In the genomic region with DNA sequence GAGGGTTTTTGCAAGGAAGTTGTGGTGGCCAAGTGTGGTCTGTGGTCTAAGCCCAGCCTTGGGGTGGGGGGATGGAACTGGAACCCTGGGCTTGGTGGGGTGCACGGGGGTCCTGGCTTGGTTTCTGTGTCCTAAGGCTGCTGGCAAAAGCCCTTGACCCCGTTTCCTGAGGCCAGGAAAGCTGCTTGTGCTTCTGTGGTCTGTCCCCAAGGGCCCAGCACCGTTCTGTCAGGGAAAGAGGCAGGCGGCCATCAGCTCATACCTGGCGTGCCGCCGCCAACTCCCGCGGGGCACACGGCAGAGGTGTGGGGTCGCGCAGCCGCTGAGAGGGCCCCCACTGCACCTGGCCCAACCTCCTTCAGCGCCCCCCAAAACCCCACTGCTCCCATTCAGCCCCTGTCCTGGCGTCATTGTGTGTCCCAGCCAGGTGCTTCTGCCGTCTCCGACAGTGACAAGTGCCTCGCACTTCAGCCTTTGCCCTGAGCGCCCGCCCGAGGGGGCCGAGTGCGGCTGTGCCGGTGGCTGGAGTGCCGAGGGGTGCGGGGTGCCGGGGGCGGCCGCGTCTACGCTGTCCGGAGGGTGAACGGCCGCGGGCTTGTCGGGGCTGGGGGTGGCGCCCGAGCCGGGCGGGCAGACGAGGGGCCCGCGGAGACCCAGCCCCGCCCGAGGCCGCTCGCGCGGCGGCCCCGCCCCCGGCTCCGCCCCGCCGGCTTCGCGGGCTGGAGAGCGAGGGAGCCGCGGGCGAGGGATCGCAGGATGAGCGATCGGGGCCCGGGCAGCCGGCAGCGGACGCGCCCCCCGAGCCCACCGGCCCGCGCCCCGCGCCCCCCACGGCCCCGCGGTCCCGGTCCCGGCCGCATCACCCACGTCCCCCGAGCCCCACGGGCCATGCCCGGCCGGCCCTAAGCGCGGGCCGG, we compare ENCODE assay signal across 8 cellular contexts. TPM values are rescaled to one million over a fixed set of nuclear protein-coding genes. Genes with fewer than 3 reads are reported as not detected.
DNase-seq lines count a peak whose midpoint lies in the region; ATAC-seq and TF ChIP-seq lines count a peak whose summit lies in the region.

Gene CNIH2, plus strand, starts transcription at position 701 of the 917 bp plus-strand sequence. CDS start 282 bp downstream, outside the sequence.

- peaks cover 4% of the 10 kb centered on the region for H3K27me3 Mint-ChIP-seq in IgD-negative memory B cell
- H3K27me3 Mint-ChIP-seq in activated CD4-positive, alpha-beta T cell treated with anti-CD3 and anti-CD28 coated beads, Interleukin-2, amount 10 ng/mL, durations not matched to agents 24 days and 14 days: peaks cover 7% of the 10 kb centered on the region
- peaks cover 23% of the 10 kb centered on the region for H3K27me3 Mint-ChIP-seq in endothelial cell (ENCODE audit: unreplicated experiment)

- H3K4me3 ChIP-seq in neuron (ENCODE audit: low read length): peak within 1 kb of the TSS; percentile 71

- peak within 1 kb of the TSS; percentile 55 to 72 (median 64) for H3K4me3 Mint-ChIP-seq in IgD-negative memory B cell
- H3K4me3 Mint-ChIP-seq in activated CD4-positive, alpha-beta T cell treated with anti-CD3 and anti-CD28 coated beads, Interleukin-2, amount 10 ng/mL, durations not matched to agents 24 days and 14 days: peak within 1 kb of the TSS; percentile 76
- H3K4me3 Mint-ChIP-seq in endothelial cell (ENCODE audit: unreplicated experiment): no peak within 1 kb of the TSS

- no peak for TF ChIP-seq CTCF in endothelial cell (IDR thresholded peaks at IDR 0.05; ENCODE audit: unreplicated experiment)

- no peaks in the 10 kb centered on the region for H3K9me3 ChIP-seq in neuron (ENCODE audit: low read length)

- no peak within 1 kb of the TSS for H2AFZ ChIP-seq in neuron (ENCODE audit: low read depth, low read length)

- intact Hi-C loops in activated CD4-positive, alpha-beta T cell treated with anti-CD3 and anti-CD28 coated beads, Interleukin-2, amount 10 ng/mL, durations not matched to agents 24 days and 14 days (cut with micrococcal nuclease): no loop called here

- H3K27me3 ChIP-seq in neuron (ENCODE audit: insufficient read depth, low read length): no peaks in the 10 kb centered on the region

- peak; percentile 90 for DNase-seq in DMS53 (lab: John Stamatoyannopoulos, UW)
- DNase-seq in activated CD4-positive, alpha-beta T cell treated with anti-CD3 and anti-CD28 coated beads, Interleukin-2, amount 10 ng/mL, durations not matched to agents 24 days and 14 days: peak; percentile 91
- peak; percentile 66 for DNase-seq in endothelial cell (ENCODE audit: low spot score)
- no peak for DNase-seq in GOT3 (lab: John Stamatoyannopoulos, UW)

- peak within 1 kb of the TSS in 1 of 3 donors; percentile 68 for H3K27ac Mint-ChIP-seq in IgD-negative memory B cell
- H3K27ac Mint-ChIP-seq in activated CD4-positive, alpha-beta T cell treated with anti-CD3 and anti-CD28 coated beads, Interleukin-2, amount 10 ng/mL, durations not matched to agents 24 days and 14 days: no peak within 1 kb of the TSS
- H3K27ac Mint-ChIP-seq in endothelial cell (ENCODE audit: unreplicated experiment): peak within 1 kb of the TSS; percentile 57

- peaks cover 31% of the 10 kb centered on the region for H3K36me3 ChIP-seq in neuron (ENCODE audit: insufficient read depth, low read length)

- peaks cover 14 to 20% (median 17%) of the 10 kb centered on the region in 3 donors for H3K4me1 Mint-ChIP-seq in IgD-negative memory B cell
- H3K4me1 Mint-ChIP-seq in activated CD4-positive, alpha-beta T cell treated with anti-CD3 and anti-CD28 coated beads, Interleukin-2, amount 10 ng/mL, durations not matched to agents 24 days and 14 days: peaks cover 24% of the 10 kb centered on the region
- H3K4me1 Mint-ChIP-seq in endothelial cell (ENCODE audit: unreplicated experiment): peaks cover 14% of the 10 kb centered on the region

- H3K9me3 Mint-ChIP-seq in IgD-negative memory B cell: no peaks in the 10 kb centered on the region
- H3K9me3 Mint-ChIP-seq in activated CD4-positive, alpha-beta T cell treated with anti-CD3 and anti-CD28 coated beads, Interleukin-2, amount 10 ng/mL, durations not matched to agents 24 days and 14 days: no peaks in the 10 kb centered on the region
- H3K9me3 Mint-ChIP-seq in endothelial cell (ENCODE audit: unreplicated experiment): no peaks in the 10 kb centered on the region

- H3K4me1 ChIP-seq in neuron (ENCODE audit: insufficient read depth, low read length): peaks cover 43% of the 10 kb centered on the region

- ATAC-seq in GM18873 (IDR thresholded peaks at IDR 0.05; ENCODE audit: low FRiP score, unreplicated experiment) (no peak), GM21447 (IDR thresholded peaks at IDR 0.05; ENCODE audit: unreplicated experiment) (no peak)

- peaks cover 3% of the 10 kb centered on the region for H3K36me3 Mint-ChIP-seq in IgD-negative memory B cell
- peaks cover 33% of the 10 kb centered on the region for H3K36me3 Mint-ChIP-seq in activated CD4-positive, alpha-beta T cell treated with anti-CD3 and anti-CD28 coated beads, Interleukin-2, amount 10 ng/mL, durations not matched to agents 24 days and 14 days (ENCODE audit: low read depth)
- H3K36me3 Mint-ChIP-seq in endothelial cell (ENCODE audit: low read depth, unreplicated experiment): peaks cover 25% of the 10 kb centered on the region

RNA-seq across cellular contexts. Expression of gene CNIH2, which starts in this region (rescaled TPM):
- not detected for polyA plus RNA-seq in IgD-negative memory B cell
- total RNA-seq in activated CD4-positive, alpha-beta T cell treated with anti-CD3 and anti-CD28 coated beads, Interleukin-2, amount 10 ng/mL, durations not matched to agents 24 days and 14 days: 1.0 and 2.7 TPM in 2 replicates
- total RNA-seq in endothelial cell (ENCODE audit: unreplicated experiment): 1.9 TPM
